8 cellular contexts compared by ENCODE assay signal in the genomic region with DNA sequence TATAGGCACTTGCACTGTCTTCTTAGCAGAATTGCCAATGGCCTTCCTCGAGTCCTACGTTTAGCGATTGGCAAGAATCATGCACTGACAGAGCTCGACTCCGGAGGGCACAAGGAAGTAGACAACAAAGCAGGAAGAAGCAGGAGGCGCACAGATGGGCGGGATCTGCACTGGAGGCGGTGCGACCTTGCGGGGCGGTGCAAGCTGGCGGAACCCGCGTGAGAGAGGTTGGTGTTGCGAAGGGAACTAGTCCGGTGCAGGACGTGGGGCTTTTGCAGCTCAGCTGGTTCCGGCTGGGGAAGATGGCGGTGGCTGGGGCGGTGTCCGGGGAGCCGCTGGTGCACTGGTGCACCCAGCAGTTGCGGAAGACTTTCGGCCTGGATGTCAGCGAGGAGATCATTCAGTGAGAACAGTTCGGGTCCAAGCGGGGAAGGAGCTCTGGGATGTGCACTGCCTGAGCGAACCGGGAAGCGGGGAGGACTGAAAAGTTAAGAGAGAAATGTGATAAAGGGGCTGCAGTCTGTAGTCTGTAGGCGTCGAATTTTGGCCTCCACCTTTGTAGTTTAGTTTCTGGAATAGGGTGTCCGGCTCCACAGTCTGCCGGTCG. TPM values are rescaled to one million over a fixed set of nuclear protein-coding genes. Genes with fewer than 3 reads are reported as not detected.
A peak's percentile ranks its signal among the peaks of the same experiment; 100 is the strongest.
DNase-seq lines count a peak whose midpoint lies in the region; ATAC-seq and TF ChIP-seq lines count a peak whose summit lies in the region.

TRIP4 (plus strand) TSS at position 275 of the 607 bp plus-strand sequence; CDS start at position 303, 28 bp downstream.

- peak; percentile 8 for TF ChIP-seq CTCF in AG09309 (IDR thresholded peaks at IDR 0.05; ENCODE audit: control insufficient read depth, insufficient read depth, low read depth, low read length, missing control alignments)
- TF ChIP-seq CTCF in chondrocyte (IDR thresholded peaks at IDR 0.05): peak; percentile 47
- no peak for TF ChIP-seq CTCF in kidney epithelial cell (IDR thresholded peaks at IDR 0.05; ENCODE audit: insufficient read depth, low read length, poor library complexity, severe bottlenecking)

- H3K9me3 Mint-ChIP-seq in chondrocyte (ENCODE audit: low read depth): no peaks in the 10 kb centered on the region

- peak within 1 kb of the TSS; percentile 94 for H3K27ac Mint-ChIP-seq in chondrocyte (ENCODE audit: unreplicated experiment)

- peaks cover 1% of the 10 kb centered on the region for H3K36me3 Mint-ChIP-seq in chondrocyte (ENCODE audit: low read depth)

- H3K4me3 Mint-ChIP-seq in chondrocyte (ENCODE audit: unreplicated experiment): peak within 1 kb of the TSS; percentile 97

- DNase-seq in AG09309 (ENCODE audit: low read depth) (peak; percentile 88), NCI-H510A (lab: John Stamatoyannopoulos, UW) (peak; percentile 78), chondrocyte (ENCODE audit: low spot score) (peak; percentile 99), kidney epithelial cell (ENCODE audit: low read depth) (peak; percentile 85)
- DNase-seq in activated CD4-positive, alpha-beta T cell treated with anti-CD3 and anti-CD28 coated beads for 1 hour: peak; percentile 94
- peak; percentile 95 for DNase-seq in stimulated activated CD4-positive, alpha-beta T cell treated with anti-CD3 and anti-CD28 coated beads, Interleukin-15, amount 100 ng/mL, for 48 hours (ENCODE audit: low read depth in 2 of 2)

- ATAC-seq in GM19023 (IDR thresholded peaks at IDR 0.05; ENCODE audit: unreplicated experiment): peak; percentile 99
- ATAC-seq in HG03280 (IDR thresholded peaks at IDR 0.05; ENCODE audit: unreplicated experiment): peak; percentile 99

- H3K4me3 ChIP-seq in AG09309 (ENCODE audit: control insufficient read depth, low read depth, low read length): peak within 1 kb of the TSS; percentile 79
- peak within 1 kb of the TSS; percentile 95 for H3K4me3 ChIP-seq in kidney epithelial cell (ENCODE audit: low read depth, low read length)

- H3K27me3 Mint-ChIP-seq in chondrocyte (ENCODE audit: low read depth): no peaks in the 10 kb centered on the region

- H3K4me1 Mint-ChIP-seq in chondrocyte (ENCODE audit: low read depth): peaks cover 16% of the 10 kb centered on the region

- no peaks in the 10 kb centered on the region for H3K27me3 ChIP-seq in kidney epithelial cell (ENCODE audit: control insufficient read depth, insufficient read depth, low read length)

- no peaks in the 10 kb centered on the region for H3K36me3 ChIP-seq in kidney epithelial cell (ENCODE audit: control insufficient read depth, insufficient read depth, low read length)

RNA-seq across cellular contexts. Expression of gene TRIP4, which starts in this region (rescaled TPM):
- total RNA-seq in chondrocyte (24.7 to 28.8 TPM (median 24.7 TPM) in 3 replicates), kidney epithelial cell (12.3 and 15.0 TPM in 2 replicates)

Comparison
In these comparisons a context has a peak if more than half of its experiments do, and no peak if none do; other contexts are left out.
1. Peak in every context shown above with its lines: DNase-seq, ATAC-seq and H3K4me3 ChIP-seq.